Comparison of ENCODE assay signal across 17 cellular contexts in genomic region chr17:13182854-13183253, GRCh38.
DNase-seq lines count a peak whose midpoint lies in the region; TF ChIP-seq lines count a peak whose summit lies in the region.
"Had no signal": no experiment of that assay in that cellular context is flagged by ENCODE, and none has a peak within 500 bp of the region (broad histone marks: within the 10 kb centered on the region; RNA-seq: fewer than 3 reads in every experiment).

No MANE protein-coding gene starts in this region.

- H3K27ac ChIP-seq in VCaP = peak overlapping the region; percentile 70

- peak; percentile 57 for DNase-seq in DMS53 (lab: John Stamatoyannopoulos, UW)
- peak; percentile 86 to 91 for DNase-seq in NCI-H1930 (lab: John Stamatoyannopoulos, UW)
- peak; percentile 35 for DNase-seq in nephron progenitor cell
- no peak for DNase-seq in NCI-H226
- no peak for DNase-seq in NCI-H345 (lab: John Stamatoyannopoulos, UW)
- no peak for DNase-seq in NCI-H1436 treated with DMSO at 0.1 percent for 48 hours (lab: John Stamatoyannopoulos, UW)
- DNase-seq in globus pallidus (ENCODE audit: low spot score) = no peak
- DNase-seq: activated CD4-positive, alpha-beta T cell treated with anti-CD3 and anti-CD28 coated beads, Interleukin-2, amount 50 U/mL, for 48 hours; activated naive CD4-positive, alpha-beta T cell treated with Interleukin-2 at 50 U/mL for 16 hours; activated T-cell treated with anti-CD3 and anti-CD28 coated beads, Interleukin-2, amount 50 U/mL, for 1 hour; EL; erythroblast; foreskin melanocyte; Karpas-422; midbrain; NCI-H1436 had no signal

- peaks cover 3% of the 10 kb centered on the region for H3K27me3 Mint-ChIP-seq in nephron progenitor cell (ENCODE audit: low read depth, poor library complexity)

- peak overlapping the region; percentile 2 for H3K4me3 Mint-ChIP-seq in nephron progenitor cell

- peaks cover 42% of the 10 kb centered on the region for H3K4me1 Mint-ChIP-seq in nephron progenitor cell

- H3K27ac Mint-ChIP-seq in nephron progenitor cell = no peak overlapping the region

- H3K36me3 Mint-ChIP-seq in nephron progenitor cell (ENCODE audit: low read depth) = no peaks in the 10 kb centered on the region

- peaks cover 9% of the 10 kb centered on the region for H3K9me3 Mint-ChIP-seq in nephron progenitor cell

- no peak for TF ChIP-seq CTCF in VCaP (conservative IDR thresholded peaks at IDR 0.05)
- TF ChIP-seq CTCF in nephron progenitor cell (IDR thresholded peaks at IDR 0.05) = no peak

Comparison
In these comparisons a context has a peak if more than half of its experiments do, and no peak if none do; other contexts are left out.
1. DNase-seq: peak in DMS53 (single experiment), NCI-H1930 (2 of 2) and nephron progenitor cell (single experiment); none in NCI-H226 (single experiment), NCI-H345 (single experiment), NCI-H1436 treated with DMSO at 0.1 percent for 48 hours (single experiment) and globus pallidus (single experiment).